2 cellular contexts compared by ENCODE assay signal in genomic region chr16:15564619-15565339, GRCh38.
TF ChIP-seq lines count a peak whose summit lies in the region.

No MANE protein-coding gene starts in this region.

TF ChIP-seq in GM23338, 12 proteins besides CTCF, POLR2A, EP300 and RAD21 (continued from another document):
- TF ChIP-seq REST (IDR thresholded peaks at IDR 0.05; ENCODE audit: unreplicated experiment) (no peak), ETS1 (IDR thresholded peaks at IDR 0.05) (no peak), CREB1 (CRISPR knock-in tag; IDR thresholded peaks at IDR 0.05; ENCODE audit: low read depth) (no peak), EZH2phosphoT487 (IDR thresholded peaks at IDR 0.05; ENCODE audit: unreplicated experiment) (no peak)
- TF ChIP-seq, protein P1, sequence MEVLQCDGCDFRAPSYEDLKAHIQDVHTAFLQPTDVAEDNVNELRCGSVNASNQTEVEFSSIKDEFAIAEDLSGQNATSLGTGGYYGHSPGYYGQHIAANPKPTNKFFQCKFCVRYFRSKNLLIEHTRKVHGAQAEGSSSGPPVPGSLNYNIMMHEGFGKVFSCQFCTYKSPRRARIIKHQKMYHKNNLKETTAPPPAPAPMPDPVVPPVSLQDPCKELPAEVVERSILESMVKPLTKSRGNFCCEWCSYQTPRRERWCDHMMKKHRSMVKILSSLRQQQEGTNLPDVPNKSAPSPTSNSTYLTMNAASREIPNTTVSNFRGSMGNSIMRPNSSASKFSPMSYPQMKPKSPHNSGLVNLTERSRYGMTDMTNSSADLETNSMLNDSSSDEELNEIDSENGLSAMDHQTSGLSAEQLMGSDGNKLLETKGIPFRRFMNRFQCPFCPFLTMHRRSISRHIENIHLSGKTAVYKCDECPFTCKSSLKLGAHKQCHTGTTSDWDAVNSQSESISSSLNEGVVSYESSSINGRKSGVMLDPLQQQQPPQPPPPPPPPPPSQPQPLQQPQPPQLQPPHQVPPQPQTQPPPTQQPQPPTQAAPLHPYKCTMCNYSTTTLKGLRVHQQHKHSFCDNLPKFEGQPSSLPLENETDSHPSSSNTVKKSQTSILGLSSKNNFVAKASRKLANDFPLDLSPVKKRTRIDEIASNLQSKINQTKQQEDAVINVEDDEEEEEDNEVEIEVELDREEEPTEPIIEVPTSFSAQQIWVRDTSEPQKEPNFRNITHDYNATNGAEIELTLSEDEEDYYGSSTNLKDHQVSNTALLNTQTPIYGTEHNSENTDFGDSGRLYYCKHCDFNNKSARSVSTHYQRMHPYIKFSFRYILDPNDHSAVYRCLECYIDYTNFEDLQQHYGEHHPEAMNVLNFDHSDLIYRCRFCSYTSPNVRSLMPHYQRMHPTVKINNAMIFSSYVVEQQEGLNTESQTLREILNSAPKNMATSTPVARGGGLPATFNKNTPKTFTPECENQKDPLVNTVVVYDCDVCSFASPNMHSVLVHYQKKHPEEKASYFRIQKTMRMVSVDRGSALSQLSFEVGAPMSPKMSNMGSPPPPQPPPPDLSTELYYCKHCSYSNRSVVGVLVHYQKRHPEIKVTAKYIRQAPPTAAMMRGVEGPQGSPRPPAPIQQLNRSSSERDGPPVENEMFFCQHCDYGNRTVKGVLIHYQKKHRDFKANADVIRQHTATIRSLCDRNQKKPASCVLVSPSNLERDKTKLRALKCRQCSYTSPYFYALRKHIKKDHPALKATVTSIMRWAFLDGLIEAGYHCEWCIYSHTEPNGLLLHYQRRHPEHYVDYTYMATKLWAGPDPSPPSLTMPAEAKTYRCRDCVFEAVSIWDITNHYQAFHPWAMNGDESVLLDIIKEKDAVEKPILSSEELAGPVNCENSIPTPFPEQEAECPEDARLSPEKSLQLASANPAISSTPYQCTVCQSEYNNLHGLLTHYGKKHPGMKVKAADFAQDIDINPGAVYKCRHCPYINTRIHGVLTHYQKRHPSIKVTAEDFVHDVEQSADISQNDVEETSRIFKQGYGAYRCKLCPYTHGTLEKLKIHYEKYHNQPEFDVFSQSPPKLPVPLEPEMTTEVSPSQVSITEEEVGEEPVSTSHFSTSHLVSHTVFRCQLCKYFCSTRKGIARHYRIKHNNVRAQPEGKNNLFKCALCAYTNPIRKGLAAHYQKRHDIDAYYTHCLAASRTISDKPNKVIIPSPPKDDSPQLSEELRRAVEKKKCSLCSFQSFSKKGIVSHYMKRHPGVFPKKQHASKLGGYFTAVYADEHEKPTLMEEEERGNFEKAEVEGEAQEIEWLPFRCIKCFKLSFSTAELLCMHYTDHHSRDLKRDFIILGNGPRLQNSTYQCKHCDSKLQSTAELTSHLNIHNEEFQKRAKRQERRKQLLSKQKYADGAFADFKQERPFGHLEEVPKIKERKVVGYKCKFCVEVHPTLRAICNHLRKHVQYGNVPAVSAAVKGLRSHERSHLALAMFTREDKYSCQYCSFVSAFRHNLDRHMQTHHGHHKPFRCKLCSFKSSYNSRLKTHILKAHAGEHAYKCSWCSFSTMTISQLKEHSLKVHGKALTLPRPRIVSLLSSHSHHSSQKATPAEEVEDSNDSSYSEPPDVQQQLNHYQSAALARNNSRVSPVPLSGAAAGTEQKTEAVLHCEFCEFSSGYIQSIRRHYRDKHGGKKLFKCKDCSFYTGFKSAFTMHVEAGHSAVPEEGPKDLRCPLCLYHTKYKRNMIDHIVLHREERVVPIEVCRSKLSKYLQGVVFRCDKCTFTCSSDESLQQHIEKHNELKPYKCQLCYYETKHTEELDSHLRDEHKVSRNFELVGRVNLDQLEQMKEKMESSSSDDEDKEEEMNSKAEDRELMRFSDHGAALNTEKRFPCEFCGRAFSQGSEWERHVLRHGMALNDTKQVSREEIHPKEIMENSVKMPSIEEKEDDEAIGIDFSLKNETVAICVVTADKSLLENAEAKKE (CRISPR knock-in tag; IDR thresholded peaks at IDR 0.05): no peak

TF ChIP-seq in K562, 482 proteins besides CTCF, POLR2A, EP300 and RAD21 (continued from another document):
- TF ChIP-seq PRDM10 (IDR thresholded peaks at IDR 0.05; ENCODE audit: partially characterized antibody): no peak
- no peak for TF ChIP-seq IFI16 (CRISPR knock-in tag; IDR thresholded peaks at IDR 0.05)
- TF ChIP-seq ETS2 (tag; IDR thresholded peaks at IDR 0.05; ENCODE audit: borderline replicate concordance, poor library complexity, severe bottlenecking): no peak
- no peak for TF ChIP-seq ZNF3 (CRISPR knock-in tag; IDR thresholded peaks at IDR 0.05)
- TF ChIP-seq XRCC5 (IDR thresholded peaks at IDR 0.05; ENCODE audit: low read depth, low read length): no peak
- TF ChIP-seq JUND (IDR thresholded peaks at IDR 0.05; ENCODE audit: borderline replicate concordance, low read depth, low read length): no peak
- no peak for TF ChIP-seq JUND (tag; IDR thresholded peaks at IDR 0.05; ENCODE audit: borderline replicate concordance, low read depth, low read length)
- no peak for TF ChIP-seq ELK1 (CRISPR knock-in tag; IDR thresholded peaks at IDR 0.05)
- TF ChIP-seq, protein P2, sequence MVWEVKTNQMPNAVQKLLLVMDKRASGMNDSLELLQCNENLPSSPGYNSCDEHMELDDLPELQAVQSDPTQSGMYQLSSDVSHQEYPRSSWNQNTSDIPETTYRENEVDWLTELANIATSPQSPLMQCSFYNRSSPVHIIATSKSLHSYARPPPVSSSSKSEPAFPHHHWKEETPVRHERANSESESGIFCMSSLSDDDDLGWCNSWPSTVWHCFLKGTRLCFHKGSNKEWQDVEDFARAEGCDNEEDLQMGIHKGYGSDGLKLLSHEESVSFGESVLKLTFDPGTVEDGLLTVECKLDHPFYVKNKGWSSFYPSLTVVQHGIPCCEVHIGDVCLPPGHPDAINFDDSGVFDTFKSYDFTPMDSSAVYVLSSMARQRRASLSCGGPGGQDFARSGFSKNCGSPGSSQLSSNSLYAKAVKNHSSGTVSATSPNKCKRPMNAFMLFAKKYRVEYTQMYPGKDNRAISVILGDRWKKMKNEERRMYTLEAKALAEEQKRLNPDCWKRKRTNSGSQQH (CRISPR knock-in tag; IDR thresholded peaks at IDR 0.05): no peak
- TF ChIP-seq ZNF324 (CRISPR knock-in tag; IDR thresholded peaks at IDR 0.05): no peak
- no peak for TF ChIP-seq HSF4 (CRISPR knock-in tag; IDR thresholded peaks at IDR 0.05; ENCODE audit: borderline replicate concordance)
- no peak for TF ChIP-seq BACH1 (tag; IDR thresholded peaks at IDR 0.05)
